Comparison of ENCODE assay signal across 21 cellular contexts in the genomic region with DNA sequence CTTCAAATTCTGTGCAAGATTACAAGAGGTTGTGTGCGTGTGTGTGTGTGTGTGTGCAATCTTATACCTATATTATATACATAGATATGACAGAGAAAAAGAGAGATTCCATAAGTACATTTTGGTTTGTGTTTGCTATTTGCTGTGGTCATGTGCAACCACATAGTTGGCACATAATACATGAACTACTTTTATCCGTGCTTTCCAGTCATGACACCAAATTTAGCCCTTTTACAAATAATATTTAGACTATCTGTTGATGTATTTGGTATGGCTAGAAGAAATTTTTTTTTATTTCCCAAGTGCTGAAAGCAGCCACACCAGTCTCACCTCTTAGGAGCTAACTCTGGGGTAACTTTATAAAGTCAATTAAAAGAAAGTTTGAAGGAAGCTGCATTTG.
"Had no signal": no experiment of that assay in that cellular context is flagged by ENCODE, and none has a peak within 500 bp of the region (broad histone marks: within the 10 kb centered on the region; RNA-seq: fewer than 3 reads in every experiment).

No MANE protein-coding gene starts in this region.

- H3K9me3 ChIP-seq: MG63, SJSA1 had no signal

- H3K27ac ChIP-seq: HL-60, SJSA1, SK-N-MC had no signal

- H3K4me3 ChIP-seq: MG63, SJSA1, SK-N-MC had no signal

- DNase-seq: KBM-7, NCI-H1092, NCI-H1105 treated with DMSO at 0.1 percent for 48 hours, NCI-H1417 treated with DMSO at 0.1 percent for 48 hours, NCI-H146, NCI-H187, NCI-H2029, NCI-H2081 treated with DMSO at 0.1 percent for 48 hours, NCI-H2171 treated with DMSO at 0.1 percent for 48 hours, NCI-H345, NCI-H446 treated with DMSO at 0.1 percent for 48 hours, NCI-H510A treated with DMSO at 0.1 percent for 48 hours, NCI-H526 treated with DMSO at 0.1 percent for 48 hours, NCI-H748 treated with DMSO at 0.1 percent for 48 hours, Right ventricle myocardium superior, RPMI8226, SIG-M5 had no signal

- H3K4me1 ChIP-seq: SJSA1 had no signal

- H3K27me3 ChIP-seq: MG63, SJSA1 had no signal

- H3K36me3 ChIP-seq: MG63, SJSA1 had no signal
